ENCODE assay signal across 13 cellular contexts in the genomic region with DNA sequence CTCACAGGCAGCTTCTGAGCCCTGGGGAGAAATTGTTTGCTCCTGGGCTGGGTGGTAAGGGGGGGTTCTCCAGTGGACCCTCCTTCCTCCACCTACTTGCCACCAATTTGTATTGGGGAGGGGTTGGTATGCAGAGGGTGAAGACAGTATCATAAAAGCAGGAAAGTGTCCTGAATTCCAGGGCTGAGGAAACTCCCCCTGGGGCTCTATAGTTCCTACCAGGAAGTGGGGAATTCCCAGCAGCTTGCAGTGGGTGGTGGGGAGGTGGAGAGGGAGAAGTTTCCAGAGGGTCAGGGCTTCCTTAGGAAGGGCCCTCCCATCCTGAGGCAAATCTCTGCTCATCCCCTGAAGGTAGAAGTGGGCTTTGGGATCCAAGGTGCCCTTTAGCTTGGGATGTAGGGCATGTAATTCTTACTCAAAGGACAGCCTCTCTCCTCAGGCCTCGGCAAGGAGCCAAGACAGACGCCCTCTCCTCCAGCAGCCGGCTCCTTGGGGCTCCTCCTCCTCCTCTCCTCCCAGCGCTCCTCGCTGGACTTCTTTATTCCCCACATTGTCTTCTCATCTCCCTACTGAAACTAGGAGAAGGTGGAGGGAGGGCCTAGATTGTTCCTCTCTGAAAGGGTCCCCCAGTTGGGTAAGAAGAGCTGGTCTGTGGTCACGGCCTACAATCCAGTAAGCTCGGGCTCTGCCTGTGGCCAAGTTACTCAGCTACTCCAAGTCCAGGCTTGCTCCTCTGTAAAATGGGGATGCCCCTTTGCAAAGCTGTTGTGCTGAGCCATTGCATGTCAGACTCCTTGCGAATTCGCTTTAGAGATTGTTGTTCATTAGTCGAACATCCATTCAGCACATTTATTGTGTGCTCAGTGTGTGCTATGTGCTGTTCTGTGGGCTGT. TPM values are rescaled to one million over a fixed set of nuclear protein-coding genes. Genes with fewer than 3 reads are reported as not detected.
A peak's percentile ranks its signal among the peaks of the same experiment; 100 is the strongest.
DNase-seq lines count a peak whose midpoint lies in the region; ATAC-seq, FAIRE-seq and TF ChIP-seq lines count a peak whose summit lies in the region.
"Had no signal": no experiment of that assay in that cellular context is flagged by ENCODE, and none has a peak within 500 bp of the region (broad histone marks: within the 10 kb centered on the region; RNA-seq: fewer than 3 reads in every experiment).

No MANE protein-coding gene starts in this region.

- H3K4me2 ChIP-seq in endothelial cell of umbilical vein (ENCODE audit: insufficient read depth, low read length) = no peak overlapping the region

- intact Hi-C loops in endothelial cell of umbilical vein (cut with micrococcal nuclease) = loop anchor here (1.0 to 10.0 kb wide), 3 partner anchors 15 to 348 kb away; partner anchors contain the start of genes CSF1 and GNAI3
- intact Hi-C loops in mucosa of descending colon (cut with DNase I, micrococcal nuclease) = no loop called here

- H3K27ac ChIP-seq in endothelial cell of umbilical vein (ENCODE audit: insufficient read depth, low read depth, low read length) = peak overlapping the region; percentile 18

- no peaks in the 10 kb centered on the region for H3K9me1 ChIP-seq in endothelial cell of umbilical vein (replicated peaks; ENCODE audit: control insufficient read depth, extremely low read depth, insufficient read depth, low read length)

- CTCF ChIA-PET in endothelial cell of umbilical vein (lab: Charles Lee) = interaction anchor here (0.7 to 2.4 kb wide), 9 partner anchors 10 to 119 kb away, joined by 3 to 10 read pairs (median 3); partner anchors contain the start of gene AHCYL1

- no peak overlapping the region for H3K4me3 Mint-ChIP-seq in effector memory CD8-positive, alpha-beta T cell
- H3K4me3 Mint-ChIP-seq: T-helper 2 cell treated with Interferon-gamma antibody and Interleukin-4, amounts not matched to agents 5 μg/mL and 100 μg/mL, for 36 hours had no signal

- H3K27me3 Mint-ChIP-seq in effector memory CD8-positive, alpha-beta T cell = peaks cover 3 to 10% of the 10 kb centered on the region in 2 donors

- H3K36me3 Mint-ChIP-seq in effector memory CD8-positive, alpha-beta T cell (ENCODE audit: insufficient read depth) = no peaks in the 10 kb centered on the region

- POLR2A ChIA-PET in endothelial cell of umbilical vein (lab: Charles Lee) = no interaction called here

- TF ChIP-seq CTCF in endothelial cell of umbilical vein (IDR thresholded peaks at IDR 0.05; ENCODE audit: extremely low read depth in 1 of 2, insufficient read depth in 1 of 2, low read depth in 1 of 2, low read length in 2 of 2) (no peak), mucosa of descending colon (IDR thresholded peaks at IDR 0.05) (no peak), foreskin fibroblast (IDR thresholded peaks at IDR 0.05; ENCODE audit: low read depth, low read length) (no peak)

- peak; percentile 79 for FAIRE-seq in endothelial cell of umbilical vein (lab: Jason Lieb, UNC)

- DNase-seq in CD1c-positive myeloid dendritic cell (ENCODE audit: extremely low spot score) (peak; percentile 70), MV-4-11 (lab: John Stamatoyannopoulos, UW) (peak; percentile 73), endothelial cell of umbilical vein (ENCODE audit: low read depth, low spot score) (peak; percentile 62), mucosa of descending colon (no peak), foreskin fibroblast (no peak)
- DNase-seq in central memory CD4-positive, alpha-beta T cell = no peak
- DNase-seq in stimulated activated CD4-positive, alpha-beta T cell treated with anti-CD3 and anti-CD28 coated beads, Interleukin-2, amount 100 ng/mL, for 48 hours = no peak
- DNase-seq in effector memory CD8-positive, alpha-beta T cell = no peak
- DNase-seq: BE2C; NCI-H1092 treated with DMSO at 0.1 percent for 48 hours; stimulated activated CD8-positive, alpha-beta memory T cell treated with anti-CD3 and anti-CD28 coated beads, Interleukin-4, amount 100 ng/mL, for 48 hours had no signal

- TF ChIP-seq POLR2A in endothelial cell of umbilical vein (IDR thresholded peaks at IDR 0.05; ENCODE audit: low read depth, low read length) = no peak

- H3K4me3 ChIP-seq in endothelial cell of umbilical vein (replicated peaks in 1 of 3; ENCODE audit: insufficient read depth in 1 of 3, low read depth in 1 of 3, low read length in 3 of 3) (no peak overlapping the region), mucosa of descending colon (no peak overlapping the region), foreskin fibroblast (ENCODE audit: low read depth in 1 of 2, low read length in 2 of 2) (no peak overlapping the region)
- H3K4me3 ChIP-seq: lung had no signal

- H4K20me1 ChIP-seq in endothelial cell of umbilical vein (replicated peaks; ENCODE audit: control insufficient read depth, extremely low read depth, insufficient read depth, low read length) = no peaks in the 10 kb centered on the region

- H3K36me3 ChIP-seq in endothelial cell of umbilical vein (ENCODE audit: control insufficient read depth in 2 of 2, extremely low read depth in 1 of 2, insufficient read depth in 2 of 2, low read length in 2 of 2) (no peaks in the 10 kb centered on the region), mucosa of descending colon (ENCODE audit: low read depth) (no peaks in the 10 kb centered on the region)
- H3K36me3 ChIP-seq: BE2C had no signal

- ATAC-seq in mucosa of descending colon = peak; percentile 66
- ATAC-seq in effector memory CD8-positive, alpha-beta T cell (replicated peaks) = no peak

- dilution Hi-C loops in endothelial cell of umbilical vein (cut with MboI; ENCODE audit: extremely low pct_ligation_motif_present, low sequenced_read_pairs) = no loop called here

- H3K9me3 ChIP-seq in endothelial cell of umbilical vein (replicated peaks; ENCODE audit: control insufficient read depth, insufficient read depth, low read length) (no peaks in the 10 kb centered on the region), mucosa of descending colon (no peaks in the 10 kb centered on the region)
- H3K9me3 ChIP-seq: BE2C had no signal

- peaks cover 0 to 4% of the 10 kb centered on the region in 2 experiments for H3K27me3 ChIP-seq in endothelial cell of umbilical vein (ENCODE audit: control insufficient read depth in 2 of 2, insufficient read depth in 2 of 2, low read length in 2 of 2)
- H3K27me3 ChIP-seq: BE2C had no signal

- BruUV-seq in endothelial cell of umbilical vein (replicated peaks; lab: Mats Ljungman, UMichigan) = no TSS peak

- no peak overlapping the region for H3K9ac ChIP-seq in endothelial cell of umbilical vein (replicated peaks; ENCODE audit: extremely low read depth, insufficient read depth, low read length)

- no peak overlapping the region for H3K27ac Mint-ChIP-seq in effector memory CD8-positive, alpha-beta T cell

- peaks cover 4 to 8% of the 10 kb centered on the region in 2 donors for H3K4me1 Mint-ChIP-seq in effector memory CD8-positive, alpha-beta T cell (ENCODE audit: low read depth in 2 of 2)

- H3K79me2 ChIP-seq in endothelial cell of umbilical vein (ENCODE audit: control insufficient read depth, insufficient read depth, low read length) = no peaks in the 10 kb centered on the region

- H3K4me1 ChIP-seq in endothelial cell of umbilical vein (ENCODE audit: control insufficient read depth, extremely low read depth, insufficient read depth, low read length) (peaks cover 40% of the 10 kb centered on the region), mucosa of descending colon (ENCODE audit: low read depth) (peaks cover 4% of the 10 kb centered on the region)
- H3K4me1 ChIP-seq: BE2C had no signal

- H3K9me3 Mint-ChIP-seq in effector memory CD8-positive, alpha-beta T cell = no peaks in the 10 kb centered on the region
- H3K9me3 Mint-ChIP-seq: T-helper 2 cell treated with Interferon-gamma antibody and Interleukin-4, amounts not matched to agents 5 μg/mL and 100 μg/mL, for 36 hours had no signal

- peak overlapping the region; percentile 4 for H2AFZ ChIP-seq in endothelial cell of umbilical vein (ENCODE audit: low read depth, low read length)

TF ChIP-seq in endothelial cell of umbilical vein, 7 proteins besides CTCF, POLR2A, EP300 and RAD21:
- TF ChIP-seq POLR2AphosphoS5 (IDR thresholded peaks at IDR 0.05; ENCODE audit: insufficient read depth, low read depth, low read length) = no peak
- no peak for TF ChIP-seq MYC (IDR thresholded peaks at IDR 0.05; ENCODE audit: low read depth, low read length)
- TF ChIP-seq FOS (IDR thresholded peaks at IDR 0.05; ENCODE audit: borderline replicate concordance, insufficient read depth, low read length) = no peak
- TF ChIP-seq, protein P1, sequence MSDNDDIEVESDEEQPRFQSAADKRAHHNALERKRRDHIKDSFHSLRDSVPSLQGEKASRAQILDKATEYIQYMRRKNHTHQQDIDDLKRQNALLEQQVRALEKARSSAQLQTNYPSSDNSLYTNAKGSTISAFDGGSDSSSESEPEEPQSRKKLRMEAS (IDR thresholded peaks at IDR 0.05; ENCODE audit: insufficient read depth, insufficient read length) = no peak
- TF ChIP-seq GATA2 (IDR thresholded peaks at IDR 0.05; ENCODE audit: insufficient read depth, insufficient read length, low read depth, low read length) = no peak
- TF ChIP-seq JUN (IDR thresholded peaks at IDR 0.05; ENCODE audit: borderline replicate concordance, insufficient read depth, insufficient read length, low read depth) = no peak
- TF ChIP-seq EZH2 (IDR thresholded peaks at IDR 0.05; ENCODE audit: borderline replicate concordance, low read depth, low read length, severe bottlenecking) = no peak

RNA-seq across cellular contexts. Expression of gene CSF1, which starts 17.9 kb away (rescaled TPM):
- total RNA-seq in endothelial cell of umbilical vein (22.7 and 28.9 TPM in 2 replicates), mucosa of descending colon (10 to 100 TPM in 2 of 3 donors, 1 to 10 TPM in 1; 6.5 to 34.4 (median 19.9) TPM)
- polyA plus RNA-seq in endothelial cell of umbilical vein = 23.3 and 24.5 TPM in 2 replicates
- 18.0 and 21.7 TPM in 2 replicates for polyA plus RNA-seq in endothelial cell of umbilical vein (2011; cell fraction: cytosol; rRNA removed)
- 17.9 and 23.3 TPM in 2 replicates for polyA plus RNA-seq in endothelial cell of umbilical vein (2011; cell fraction: nucleus; rRNA removed)
- 18.7 and 20.5 TPM in 2 replicates for polyA plus RNA-seq in endothelial cell of umbilical vein (2012)
- 10.2 and 22.5 TPM in 2 replicates for polyA minus RNA-seq in endothelial cell of umbilical vein
- polyA minus RNA-seq in endothelial cell of umbilical vein (2011; cell fraction: cytosol; rRNA and poly(A)+ RNA removed) = 1.6 TPM
- polyA minus RNA-seq in endothelial cell of umbilical vein (2011; cell fraction: nucleus; rRNA and poly(A)+ RNA removed) = 5.8 and 10.2 TPM in 2 replicates

Comparison
In these comparisons a context has a peak if more than half of its experiments do, and no peak if none do; other contexts are left out.
1. DNase-seq: peak in CD1c-positive myeloid dendritic cell (single experiment), MV-4-11 (single experiment) and endothelial cell of umbilical vein (single experiment); none in mucosa of descending colon (0 of 3), central memory CD4-positive, alpha-beta T cell (single experiment), stimulated activated CD4-positive, alpha-beta T cell treated with anti-CD3 and anti-CD28 coated beads, Interleukin-2, amount 100 ng/mL, for 48 hours (0 of 2), effector memory CD8-positive, alpha-beta T cell (0 of 3) and foreskin fibroblast (0 of 2).